21 cellular contexts compared by ENCODE assay signal in the genomic region with DNA sequence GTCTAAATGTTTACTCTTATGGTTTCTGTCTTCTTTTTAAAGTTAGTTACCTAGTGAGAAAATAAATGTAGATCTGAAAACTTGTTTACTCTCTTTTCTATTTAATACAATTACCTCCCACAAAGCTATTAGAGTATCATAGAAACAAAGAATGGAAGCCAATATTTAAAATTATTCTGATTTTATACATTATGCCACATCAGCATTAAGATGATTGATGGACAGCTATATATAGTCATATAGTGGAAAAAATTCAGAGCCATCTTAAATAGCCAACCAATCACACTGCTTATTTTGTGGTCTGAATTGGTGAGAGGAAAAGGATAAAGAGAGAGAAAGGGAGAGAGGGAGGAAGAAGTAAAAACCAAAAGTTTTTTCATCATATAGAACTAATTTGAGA.
A peak's percentile ranks its signal among the peaks of the same experiment; 100 is the strongest.
DNase-seq lines count a peak whose midpoint lies in the region; ATAC-seq, FAIRE-seq and TF ChIP-seq lines count a peak whose summit lies in the region.
"Had no signal": no experiment of that assay in that cellular context is flagged by ENCODE, and none has a peak within 500 bp of the region (broad histone marks: within the 10 kb centered on the region; RNA-seq: fewer than 3 reads in every experiment).

No MANE protein-coding gene starts in this region.

- no peak overlapping the region for H3K9ac ChIP-seq in K562 (ENCODE audit: insufficient read depth in 1 of 2, low read depth in 2 of 2, low read length in 2 of 2)
- H3K9ac ChIP-seq: BLaER1 treated with 17β-estradiol and CSF1 and Interleukin-3, amounts not matched to agents 10 nM and 100 nM had no signal

- TF ChIP-seq CTCF in A549 (IDR thresholded peaks at IDR 0.05) = no peak
- TF ChIP-seq CTCF in HEK293 (tag by site-specific recombination; IDR thresholded peaks at IDR 0.05) = no peak
- TF ChIP-seq CTCF in K562 (IDR thresholded peaks at IDR 0.05 in 2 of 3, conservative IDR thresholded peaks at IDR 0.05 in 1 of 3; ENCODE audit: insufficient read depth in 2 of 3, low read depth in 1 of 3, low read length in 3 of 3) = no peak

- no peaks in the 10 kb centered on the region for H3K27me3 ChIP-seq in K562 (ENCODE audit: control insufficient read depth in 2 of 2, insufficient read depth in 2 of 2, low read length in 2 of 2)

- TF ChIP-seq RAD21 in A549 (conservative IDR thresholded peaks at IDR 0.05 in 1 of 2, IDR thresholded peaks at IDR 0.05 in 1 of 2) (no peak), K562 (CRISPR knock-in tag; conservative IDR thresholded peaks at IDR 0.05 in 1 of 2, IDR thresholded peaks at IDR 0.05 in 1 of 2) (no peak)

- CTCF ChIA-PET in A549 (lab: Yijun Ruan, JAX) = interaction anchor here (0.7 to 1.2 kb wide), 2 partner anchors 14 to 1362 kb away, joined by 3 read pairs; no protein-coding TSS in a partner anchor
- CTCF ChIA-PET in HEK293 (lab: Yijun Ruan, JAX) = no interaction called here
- CTCF ChIA-PET in K562 (lab: Yijun Ruan, JAX; ENCODE audit: low intra/inter-chr PET ratio) = no interaction called here

- TF ChIP-seq POLR2A in A549 (IDR thresholded peaks at IDR 0.05; ENCODE audit: low read length) = no peak
- no peak for TF ChIP-seq POLR2A in K562 (conservative IDR thresholded peaks at IDR 0.05)

- no peaks in the 10 kb centered on the region for H3K79me2 ChIP-seq in K562 (ENCODE audit: control insufficient read depth, insufficient read depth, low read length)

- BruUV-seq in K562 (replicated peaks; lab: Mats Ljungman, UMichigan) = no TSS peak

- H3K9me1 ChIP-seq in K562 (ENCODE audit: control insufficient read depth, insufficient read depth, low read length) = no peaks in the 10 kb centered on the region

- FAIRE-seq in A549 (lab: Jason Lieb, UNC) (peak; percentile 13), K562 (lab: Jason Lieb, UNC) (no peak)
- FAIRE-seq: A204.1, D721Med, G401.6, GM12891, GM19239 had no signal

- H3K4me2 ChIP-seq in A549 = no peak overlapping the region
- no peak overlapping the region for H3K4me2 ChIP-seq in K562 (ENCODE audit: insufficient read depth, low read length)
- H3K4me2 ChIP-seq: BLaER1 treated with 17β-estradiol and CSF1 and Interleukin-3, amounts not matched to agents 10 nM and 100 nM had no signal

- POLR2A ChIA-PET in A549 (lab: Yijun Ruan, JAX) = no interaction called here
- POLR2A ChIA-PET in HEK293 (lab: Yijun Ruan, JAX) = no interaction called here
- POLR2A ChIA-PET in K562 (lab: Yijun Ruan, JAX) = no interaction called here

- no peak overlapping the region for H3K27ac ChIP-seq in A549
- no peak overlapping the region for H3K27ac ChIP-seq in HEK293 (ENCODE audit: extremely low read depth, low read depth, low read length)
- H3K27ac ChIP-seq in K562 (ENCODE audit: extremely low read depth, low read depth, low read length) = no peak overlapping the region
- H3K27ac ChIP-seq: BLaER1 treated with 17β-estradiol and CSF1 and Interleukin-3, amounts not matched to agents 10 nM and 100 nM; C4-2B had no signal

- no peak for DNase-seq in A549 (ENCODE audit: low read depth in 1 of 2, low spot score in 1 of 2)
- DNase-seq in K562 (ENCODE audit: extremely low read depth in 1 of 4, low spot score in 3 of 4) = no peak
- DNase-seq in RPMI8226 = no peak
- DNase-seq in iPS-NIHi11 (ENCODE audit: low spot score) = no peak
- no peak for DNase-seq in left lobe of liver (ENCODE audit: low spot score)
- DNase-seq: 8988T; AML-193; Caco-2; Calu3; CD4-positive, alpha-beta T cell; CD8-positive, alpha-beta T cell; DMS79 treated with DMSO at 0.1 percent for 48 hours; GF-D8 had no signal

- intact Hi-C loops in K562 (cut with micrococcal nuclease) = no loop called here

- H4K20me1 ChIP-seq in K562 (replicated peaks; ENCODE audit: control insufficient read depth, insufficient read depth, low read length) = no peaks in the 10 kb centered on the region
- H4K20me1 ChIP-seq: BLaER1 treated with 17β-estradiol and CSF1 and Interleukin-3, amounts not matched to agents 10 nM and 100 nM had no signal

- ATAC-seq in A549 (no peak), K562 (no peak), left lobe of liver (no peak)
- ATAC-seq: CD8-positive, alpha-beta T cell had no signal

- TF ChIP-seq EP300 in A549 (IDR thresholded peaks at IDR 0.05) = no peak
- no peak for TF ChIP-seq EP300 in K562 (IDR thresholded peaks at IDR 0.05; ENCODE audit: low read length)

- H3K9me3 ChIP-seq in A549 = no peaks in the 10 kb centered on the region
- no peaks in the 10 kb centered on the region for H3K9me3 ChIP-seq in HEK293 (ENCODE audit: control insufficient read depth, insufficient read depth, low read depth, low read length)
- no peaks in the 10 kb centered on the region for H3K9me3 ChIP-seq in K562 (replicated peaks; ENCODE audit: control insufficient read depth, insufficient read depth, low read depth, low read length)
- H3K9me3 ChIP-seq: BLaER1 treated with 17β-estradiol and CSF1 and Interleukin-3, amounts not matched to agents 10 nM and 100 nM; Caco-2 had no signal

- H3K36me3 ChIP-seq in HEK293 (ENCODE audit: control insufficient read depth in 2 of 2, insufficient read depth in 1 of 2, low read length in 2 of 2) = no peaks in the 10 kb centered on the region
- H3K36me3 ChIP-seq in K562 (ENCODE audit: control insufficient read depth, insufficient read depth, low read length) = no peaks in the 10 kb centered on the region
- H3K36me3 ChIP-seq: BLaER1 treated with 17β-estradiol and CSF1 and Interleukin-3, amounts not matched to agents 10 nM and 100 nM had no signal

- in situ Hi-C loops in K562 (cut with MboI) = no loop called here

- H2AFZ ChIP-seq in K562 (ENCODE audit: low read depth, low read length) = no peak overlapping the region

- no peak overlapping the region for H3K4me3 ChIP-seq in A549
- no peak overlapping the region for H3K4me3 ChIP-seq in HEK293 (ENCODE audit: low read depth, low read length)
- H3K4me3 ChIP-seq in K562 = no peak overlapping the region
- H3K4me3 ChIP-seq: BLaER1 treated with 17β-estradiol and CSF1 and Interleukin-3, amounts not matched to agents 10 nM and 100 nM had no signal

- no peaks in the 10 kb centered on the region for H3K4me1 ChIP-seq in A549
- H3K4me1 ChIP-seq in HEK293 (ENCODE audit: control insufficient read depth, insufficient read depth, low read length) = no peaks in the 10 kb centered on the region
- H3K4me1 ChIP-seq in K562 (replicated peaks in 1 of 2; ENCODE audit: control insufficient read depth in 2 of 2, insufficient read depth in 2 of 2, low read length in 2 of 2) = no peaks in the 10 kb centered on the region
- H3K4me1 ChIP-seq: BLaER1 treated with 17β-estradiol and CSF1 and Interleukin-3, amounts not matched to agents 10 nM and 100 nM; Caco-2 had no signal

TF ChIP-seq in A549, 52 proteins besides CTCF, POLR2A, EP300 and RAD21:
- TF ChIP-seq MAFK (IDR thresholded peaks at IDR 0.05; ENCODE audit: partially characterized antibody) (peak; percentile 41), MYC (IDR thresholded peaks at IDR 0.05; ENCODE audit: borderline replicate concordance, low read length) (no peak)
TF ChIP-seq in A549: peak in this region for 1.

TF ChIP-seq in HEK293, 187 proteins besides CTCF, POLR2A, EP300 and RAD21:
- TF ChIP-seq PRDM1 (tag by site-specific recombination; IDR thresholded peaks at IDR 0.05) = 0 out of 2 replicates have a peak, but pooled peaks have one; percentile 8
- TF ChIP-seq ZNF174 (tag by site-specific recombination; IDR thresholded peaks at IDR 0.05) = no peak

TF ChIP-seq in K562, 482 proteins besides CTCF, POLR2A, EP300 and RAD21:
- TF ChIP-seq ZNF316 (IDR thresholded peaks at IDR 0.05) = peak; percentile 40; the same call in 1 of the 2 replicates
- TF ChIP-seq KLF6 (CRISPR knock-in tag; IDR thresholded peaks at IDR 0.05; ENCODE audit: borderline replicate concordance) = no peak
- TF ChIP-seq SMC3 (conservative IDR thresholded peaks at IDR 0.05; ENCODE audit: insufficient read depth, low read depth, low read length) = no peak
